26 cellular contexts compared by ENCODE assay signal in the genomic region with DNA sequence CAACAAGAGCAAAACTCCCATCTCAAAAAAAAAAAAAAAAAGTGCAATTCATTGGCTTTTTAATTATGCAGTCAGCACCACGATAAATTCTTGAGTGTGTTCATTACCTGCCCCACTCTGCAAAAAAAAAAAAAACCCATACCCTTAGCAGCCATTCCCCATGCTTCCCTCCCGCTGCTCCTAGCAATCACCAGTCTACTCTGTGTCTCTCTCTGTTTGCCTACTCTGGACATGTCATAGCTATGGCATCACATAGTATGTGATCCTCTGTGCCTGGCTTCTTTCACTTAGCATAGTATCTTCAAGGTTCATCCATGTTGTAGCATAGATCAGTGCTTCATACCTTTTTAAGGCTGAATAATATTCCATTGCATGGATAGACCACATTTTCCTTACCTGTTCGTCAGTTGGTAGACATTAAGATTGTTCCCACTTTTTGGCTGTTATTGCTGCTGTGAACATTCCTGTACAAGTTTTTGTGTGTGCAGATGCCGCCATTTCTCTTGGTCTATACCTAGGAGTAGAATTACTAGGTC. TPM values are rescaled to one million over a fixed set of nuclear protein-coding genes. Genes with fewer than 3 reads are reported as not detected.
DNase-seq lines count a peak whose midpoint lies in the region; ATAC-seq and TF ChIP-seq lines count a peak whose summit lies in the region.
"Had no signal": no experiment of that assay in that cellular context is flagged by ENCODE, and none has a peak within 500 bp of the region (broad histone marks: within the 10 kb centered on the region; RNA-seq: fewer than 3 reads in every experiment).

No MANE protein-coding gene starts in this region.

- peaks cover 80% of the 10 kb centered on the region for H3K4me1 ChIP-seq in CD4-positive, alpha-beta memory T cell (ENCODE audit: insufficient read depth, low read length)
- peaks cover 9% of the 10 kb centered on the region for H3K4me1 ChIP-seq in suprapubic skin
- H3K4me1 ChIP-seq: body of pancreas, heart left ventricle, tibial artery had no signal

- no peak for DNase-seq in CD4-positive, alpha-beta memory T cell
- DNase-seq in activated CD8-positive, alpha-beta T cell treated with anti-CD3 and anti-CD28 coated beads, Interleukin-2, amount 10 ng/mL, durations not matched to agents 7 days and 5 days, result no peak
- no peak for DNase-seq in effector memory CD8-positive, alpha-beta T cell
- no peak for DNase-seq in NCI-H1092 (lab: John Stamatoyannopoulos, UW)
- DNase-seq in suprapubic skin (ENCODE audit: low spot score in 2 of 2), result no peak
- DNase-seq in iPS-NIHi11 (ENCODE audit: low spot score), result no peak
- DNase-seq: activated CD4-positive, alpha-beta T cell treated with anti-CD3 and anti-CD28 coated beads, Interleukin-2, amount 10 ng/mL, durations not matched to agents 7 days and 5 days; body of pancreas; DMS153; foreskin fibroblast; heart left ventricle; KG1; left colon; NCI-H1436; NCI-H2107; NCI-H446 treated with DMSO at 0.1 percent for 48 hours; spleen; stimulated activated CD4-positive, alpha-beta T cell treated with anti-CD3 and anti-CD28 coated beads, Interleukin-2, amount 100 ng/mL, for 48 hours; tibial artery; WERI-Rb-1 had no signal

- intact Hi-C loops in CD4-positive, alpha-beta memory T cell (cut with micrococcal nuclease), result loop anchor here (1.0 kb wide), 1 partner anchor 8 kb away; no protein-coding TSS in a partner anchor

- H3K27me3 ChIP-seq in CD4-positive, alpha-beta memory T cell (ENCODE audit: insufficient read depth, low read length), result no peaks in the 10 kb centered on the region
- no peaks in the 10 kb centered on the region for H3K27me3 ChIP-seq in suprapubic skin
- H3K27me3 ChIP-seq: body of pancreas, heart left ventricle, spleen, tibial artery had no signal

- H3K9me3 Mint-ChIP-seq in CD4-positive, alpha-beta memory T cell, result peaks cover 0 to 2% (median 0%) of the 10 kb centered on the region in 8 donors
- H3K9me3 Mint-ChIP-seq in activated CD8-positive, alpha-beta T cell treated with anti-CD3 and anti-CD28 coated beads, Interleukin-2, amount 10 ng/mL, durations not matched to agents 7 days and 5 days (ENCODE audit: insufficient read depth), result no peaks in the 10 kb centered on the region
- no peaks in the 10 kb centered on the region for H3K9me3 Mint-ChIP-seq in effector memory CD8-positive, alpha-beta T cell
- H3K9me3 Mint-ChIP-seq: activated CD4-positive, alpha-beta T cell treated with anti-CD3 and anti-CD28 coated beads, Interleukin-2, amount 10 ng/mL, durations not matched to agents 7 days and 5 days had no signal

- no peak for TF ChIP-seq EP300 in suprapubic skin (IDR thresholded peaks at IDR 0.05)

- TF ChIP-seq CTCF in 22Rv1 (IDR thresholded peaks at IDR 0.05) (no peak), suprapubic skin (IDR thresholded peaks at IDR 0.05) (no peak)

- H3K4me3 ChIP-seq in CD4-positive, alpha-beta memory T cell (ENCODE audit: low read length in 2 of 2), result no peak overlapping the region
- H3K4me3 ChIP-seq in suprapubic skin, result no peak overlapping the region
- H3K4me3 ChIP-seq: body of pancreas, heart left ventricle, spleen, tibial artery had no signal

- CTCF ChIA-PET in CD4-positive, alpha-beta memory T cell (lab: Charles Lee; ENCODE audit: partially characterized antibody), result interaction anchor here (1.0 to 26.1 kb wide), 8 partner anchors 8 to 49 kb away, joined by 4 to 821 read pairs (median 5); partner anchors contain the start of genes F12 and PFN3
- CTCF ChIA-PET in activated CD8-positive, alpha-beta T cell treated with anti-CD3 and anti-CD28 coated beads, Interleukin-2, amount 10 ng/mL, durations not matched to agents 7 days and 5 days (lab: Charles Lee), result interaction anchor here (1.0 to 4.4 kb wide), 9 partner anchors 8 to 49 kb away, joined by 3 to 28 read pairs (median 5); no protein-coding TSS in a partner anchor

- H3K36me3 Mint-ChIP-seq in CD4-positive, alpha-beta memory T cell, result peaks cover 51 to 68% of the 10 kb centered on the region in 2 donors
- H3K36me3 Mint-ChIP-seq in activated CD8-positive, alpha-beta T cell treated with anti-CD3 and anti-CD28 coated beads, Interleukin-2, amount 10 ng/mL, durations not matched to agents 7 days and 5 days (ENCODE audit: low read depth), result peaks cover 68% of the 10 kb centered on the region
- peaks cover 87% of the 10 kb centered on the region for H3K36me3 Mint-ChIP-seq in effector memory CD8-positive, alpha-beta T cell (ENCODE audit: insufficient read depth)

- H3K27ac ChIP-seq in 22Rv1 (0 out of 2 replicates have a peak overlapping the region, but pooled peaks have one; percentile 4), suprapubic skin (no peak overlapping the region)
- H3K27ac ChIP-seq in CD4-positive, alpha-beta memory T cell (ENCODE audit: low read depth, low read length), result peak overlapping the region; percentile 94
- H3K27ac ChIP-seq: body of pancreas, heart left ventricle, tibial artery, WERI-Rb-1 had no signal

- 76% methylated on average over 4 of the region's 4 CpGs for WGBS in suprapubic skin

- POLR2A ChIA-PET in CD4-positive, alpha-beta memory T cell (lab: Charles Lee; ENCODE audit: partially characterized antibody), result interaction anchor here (0.7 to 20.7 kb wide), 11 partner anchors 8 to 83 kb away, joined by 3 to 1171 read pairs (median 5); partner anchors contain the start of genes F12, GRK6, PFN3 and PRR7
- POLR2A ChIA-PET in activated CD8-positive, alpha-beta T cell treated with anti-CD3 and anti-CD28 coated beads, Interleukin-2, amount 10 ng/mL, durations not matched to agents 7 days and 5 days (lab: Charles Lee), result interaction anchor here (1.2 to 19.4 kb wide), 3 partner anchors 8 to 34 kb away, joined by 6 to 245 read pairs (median 8); partner anchors contain the start of gene GRK6

- no peaks in the 10 kb centered on the region for H3K9me3 ChIP-seq in CD4-positive, alpha-beta memory T cell (ENCODE audit: control insufficient read depth in 1 of 2, low read length in 2 of 2)
- no peaks in the 10 kb centered on the region for H3K9me3 ChIP-seq in suprapubic skin
- H3K9me3 ChIP-seq: body of pancreas, heart left ventricle, spleen, tibial artery had no signal

- H3K4me1 Mint-ChIP-seq in CD4-positive, alpha-beta memory T cell, result peaks cover 33 to 81% (median 52%) of the 10 kb centered on the region in 4 donors
- H3K4me1 Mint-ChIP-seq in activated CD8-positive, alpha-beta T cell treated with anti-CD3 and anti-CD28 coated beads, Interleukin-2, amount 10 ng/mL, durations not matched to agents 7 days and 5 days (ENCODE audit: low read depth), result peaks cover 57% of the 10 kb centered on the region
- peaks cover 31 to 35% of the 10 kb centered on the region in 2 donors for H3K4me1 Mint-ChIP-seq in effector memory CD8-positive, alpha-beta T cell (ENCODE audit: low read depth in 2 of 2)

- TF ChIP-seq POLR2A in suprapubic skin (IDR thresholded peaks at IDR 0.05), result no peak

- H3K27me3 Mint-ChIP-seq in CD4-positive, alpha-beta memory T cell, result no peaks in the 10 kb centered on the region
- H3K27me3 Mint-ChIP-seq in activated CD8-positive, alpha-beta T cell treated with anti-CD3 and anti-CD28 coated beads, Interleukin-2, amount 10 ng/mL, durations not matched to agents 7 days and 5 days (ENCODE audit: low read depth), result no peaks in the 10 kb centered on the region
- no peaks in the 10 kb centered on the region for H3K27me3 Mint-ChIP-seq in effector memory CD8-positive, alpha-beta T cell
- H3K27me3 Mint-ChIP-seq: activated CD4-positive, alpha-beta T cell treated with anti-CD3 and anti-CD28 coated beads, Interleukin-2, amount 10 ng/mL, durations not matched to agents 7 days and 5 days had no signal

- peaks cover 57% of the 10 kb centered on the region for H3K36me3 ChIP-seq in CD4-positive, alpha-beta memory T cell (ENCODE audit: insufficient read depth, low read length)
- peaks cover 54% of the 10 kb centered on the region for H3K36me3 ChIP-seq in suprapubic skin
- H3K36me3 ChIP-seq: WERI-Rb-1 had no signal

- no peak for ATAC-seq in activated CD8-positive, alpha-beta T cell treated with anti-CD3 and anti-CD28 coated beads, Interleukin-2, amount 10 ng/mL, durations not matched to agents 7 days and 5 days
- ATAC-seq in effector memory CD8-positive, alpha-beta T cell (replicated peaks), result no peak
- ATAC-seq in HG03175 (IDR thresholded peaks at IDR 0.05; ENCODE audit: unreplicated experiment), result no peak
- ATAC-seq: body of pancreas, left colon had no signal

- H3K27ac Mint-ChIP-seq in CD4-positive, alpha-beta memory T cell, result peak overlapping the region; percentile 88 to 98 (median 95)
- H3K27ac Mint-ChIP-seq in activated CD8-positive, alpha-beta T cell treated with anti-CD3 and anti-CD28 coated beads, Interleukin-2, amount 10 ng/mL, durations not matched to agents 7 days and 5 days, result peak overlapping the region; percentile 67
- peak overlapping the region; percentile 87 to 94 for H3K27ac Mint-ChIP-seq in effector memory CD8-positive, alpha-beta T cell

- peak overlapping the region in 6 of 8 donors; percentile 46 to 85 (median 66) for H3K4me3 Mint-ChIP-seq in CD4-positive, alpha-beta memory T cell
- no peak overlapping the region for H3K4me3 Mint-ChIP-seq in activated CD8-positive, alpha-beta T cell treated with anti-CD3 and anti-CD28 coated beads, Interleukin-2, amount 10 ng/mL, durations not matched to agents 7 days and 5 days
- peak overlapping the region; percentile 18 to 54 for H3K4me3 Mint-ChIP-seq in effector memory CD8-positive, alpha-beta T cell
- H3K4me3 Mint-ChIP-seq: activated CD4-positive, alpha-beta T cell treated with anti-CD3 and anti-CD28 coated beads, Interleukin-2, amount 10 ng/mL, durations not matched to agents 7 days and 5 days; CD14-positive monocyte had no signal

RNA-seq across cellular contexts. Expression of gene PRR7, which starts 7.0 kb away (rescaled TPM):
- 1 to 10 TPM; 5.2 to 7.2 TPM for total RNA-seq in CD4-positive, alpha-beta memory T cell
- polyA plus RNA-seq in CD4-positive, alpha-beta memory T cell, result 10 to 100 TPM; 14.3 to 17.8 TPM
- 10 to 100 TPM in 1 of 2 experiments, 1 to 10 TPM in 1; 9.8 to 11.6 TPM for total RNA-seq in activated CD8-positive, alpha-beta T cell treated with anti-CD3 and anti-CD28 coated beads, Interleukin-2, amount 10 ng/mL, durations not matched to agents 7 days and 5 days
- total RNA-seq in suprapubic skin, result 1 to 10 TPM; 5.7 to 9.8 (median 7.8) TPM

RNA-seq across cellular contexts. Expression of gene GRK6, which starts 13.1 kb away (rescaled TPM):
- total RNA-seq in CD4-positive, alpha-beta memory T cell, result 100 to 1,000 TPM; 189 to 191 TPM
- 100 to 1,000 TPM in 1 of 2 donors, 10 to 100 TPM in 1; 72.4 to 203 TPM for polyA plus RNA-seq in CD4-positive, alpha-beta memory T cell
- total RNA-seq in activated CD8-positive, alpha-beta T cell treated with anti-CD3 and anti-CD28 coated beads, Interleukin-2, amount 10 ng/mL, durations not matched to agents 7 days and 5 days, result 100 to 1,000 TPM; 206 to 213 TPM
- total RNA-seq in suprapubic skin, result 10 to 100 TPM; 29.1 to 62.2 (median 37.1) TPM

RNA-seq across cellular contexts. Expression of gene F12, which starts 30.2 kb away (rescaled TPM):
- not detected for total RNA-seq in CD4-positive, alpha-beta memory T cell
- polyA plus RNA-seq in CD4-positive, alpha-beta memory T cell, result 1 to 10 TPM; 2.0 to 2.4 TPM
- total RNA-seq in activated CD8-positive, alpha-beta T cell treated with anti-CD3 and anti-CD28 coated beads, Interleukin-2, amount 10 ng/mL, durations not matched to agents 7 days and 5 days, result 1 to 10 TPM; 3.2 to 3.5 TPM
- 10 to 100 TPM in 1 of 4 donors, 1 to 10 TPM in 3; 2.3 to 18.4 (median 7.1) TPM for total RNA-seq in suprapubic skin

RNA-seq across cellular contexts. Expression of gene DBN1, which starts 33.8 kb away (rescaled TPM):
- total RNA-seq in CD4-positive, alpha-beta memory T cell, result 1 to 10 TPM in 1 of 2 experiments, under 1 TPM in 1; 0.99 to 1.2 TPM
- under 1 TPM in 1 of 2 donors, not detected in 1; 0.49 TPM for polyA plus RNA-seq in CD4-positive, alpha-beta memory T cell
- total RNA-seq in activated CD8-positive, alpha-beta T cell treated with anti-CD3 and anti-CD28 coated beads, Interleukin-2, amount 10 ng/mL, durations not matched to agents 7 days and 5 days, result 100 to 1,000 TPM in 1 of 2 experiments, 10 to 100 TPM in 1; 92.9 to 104 TPM
- total RNA-seq in suprapubic skin, result 10 to 100 TPM; 13.1 to 43.4 (median 25.3) TPM

RNA-seq across cellular contexts. Expression of gene PFN3, which starts 39.1 kb away (rescaled TPM):
- not detected for total RNA-seq in CD4-positive, alpha-beta memory T cell
- not detected for polyA plus RNA-seq in CD4-positive, alpha-beta memory T cell
- not detected for total RNA-seq in activated CD8-positive, alpha-beta T cell treated with anti-CD3 and anti-CD28 coated beads, Interleukin-2, amount 10 ng/mL, durations not matched to agents 7 days and 5 days
- not detected for total RNA-seq in suprapubic skin
- total RNA-seq: activated CD4-positive, alpha-beta T cell treated with anti-CD3 and anti-CD28 coated beads, Interleukin-2, amount 10 ng/mL, durations not matched to agents 7 days and 5 days; body of pancreas; chondrocyte; heart left ventricle; HT-29; left colon; omental fat pad; spleen had no signal
- polyA plus RNA-seq: CD14-positive monocyte, heart left ventricle, spleen had no signal
